Comparison of ENCODE assay signal across 7 cellular contexts in the genomic region with DNA sequence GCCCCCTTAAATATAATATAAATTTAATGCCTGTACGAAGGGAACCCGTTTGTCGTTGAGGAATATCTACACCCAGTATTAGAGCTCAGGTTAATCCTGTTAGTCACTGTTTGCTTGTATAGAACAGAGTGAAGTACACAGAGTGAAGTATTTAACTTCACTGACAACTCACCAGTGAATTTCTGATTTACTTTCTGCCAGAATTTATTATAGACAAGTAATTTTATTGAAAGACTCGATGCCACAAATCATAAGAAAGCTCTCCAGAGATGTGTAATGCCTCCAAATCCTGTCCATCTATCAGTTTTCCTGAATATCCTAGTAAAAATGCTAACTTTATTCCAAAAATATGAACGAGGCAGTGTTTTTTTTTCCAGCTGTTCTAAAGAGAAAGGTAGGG. TPM values are rescaled to one million over a fixed set of nuclear protein-coding genes. Genes with fewer than 3 reads are reported as not detected.
DNase-seq lines count a peak whose midpoint lies in the region; TF ChIP-seq lines count a peak whose summit lies in the region.

No MANE protein-coding gene starts in this region.

- TF ChIP-seq CTCF in KMS-11 (conservative IDR thresholded peaks at IDR 0.05; ENCODE audit: low read depth, low read length): no peak
- no peak for TF ChIP-seq CTCF in choroid plexus epithelial cell (conservative IDR thresholded peaks at IDR 0.05; ENCODE audit: low read depth, low read length)
- no peak for TF ChIP-seq CTCF in thyroid gland (IDR thresholded peaks at IDR 0.05)

- WGBS in thyroid gland, 2 donors: 54 to 59% methylated on average over 5 of the region's 5 CpGs

- H3K9me3 ChIP-seq in thyroid gland: no peaks in the 10 kb centered on the region

- DNase-seq in choroid plexus epithelial cell (ENCODE audit: low read depth) (no peak), medulla oblongata (ENCODE audit: extremely low spot score) (peak; percentile 16), thyroid gland (no peak), NCI-H2029 (lab: John Stamatoyannopoulos, UW) (no peak), A172 (ENCODE audit: low spot score) (no peak), dermis blood vessel endothelial cell (no peak)

- H2AFZ ChIP-seq in KMS-11 (ENCODE audit: low read depth): peak overlapping the region; percentile 74; the same call in 1 of the 2 replicates

- intact Hi-C loops in thyroid gland (cut with DNase I): loop anchor here (10.0 kb wide), 2 partner anchors 56 to 154 kb away; a partner anchor contains a TSS

- H3K27me3 ChIP-seq in KMS-11 (ENCODE audit: insufficient read depth, low read depth) (no peaks in the 10 kb centered on the region), thyroid gland (no peaks in the 10 kb centered on the region)

- TF ChIP-seq POLR2A in thyroid gland (IDR thresholded peaks at IDR 0.05): no peak

- peak overlapping the region; percentile 39; the same call in 1 of the 2 replicates for H3K9ac ChIP-seq in KMS-11

- H3K27ac ChIP-seq in KMS-11 (no peak overlapping the region), thyroid gland (peak overlapping the region in 2 of 3 donors; percentile 95)

- no peaks in the 10 kb centered on the region for H4K20me1 ChIP-seq in KMS-11 (ENCODE audit: insufficient read depth)

- peaks cover 30% of the 10 kb centered on the region; the same call in 1 of the 2 replicates for H3K79me2 ChIP-seq in KMS-11 (ENCODE audit: insufficient read depth, low read depth)

- peak overlapping the region; percentile 84 for H3K4me2 ChIP-seq in KMS-11

- peaks cover 37% of the 10 kb centered on the region for H3K4me1 ChIP-seq in KMS-11 (ENCODE audit: low read depth, poor library complexity, severe bottlenecking)
- H3K4me1 ChIP-seq in thyroid gland: peaks cover 0 to 7% of the 10 kb centered on the region in 2 donors

- H3K36me3 ChIP-seq in KMS-11 (ENCODE audit: insufficient read depth) (no peaks in the 10 kb centered on the region), thyroid gland (no peaks in the 10 kb centered on the region)

- no peak overlapping the region for H3K4me3 ChIP-seq in KMS-11 (IDR thresholded peaks at IDR 0.05; ENCODE audit: insufficient read depth, low read depth, low read length)
- H3K4me3 ChIP-seq in choroid plexus epithelial cell (ENCODE audit: low read depth, low read length): peak overlapping the region; percentile 91
- peak overlapping the region in 1 of 3 donors; percentile 85 for H3K4me3 ChIP-seq in thyroid gland (replicated peaks in 1 of 3)

RNA-seq across cellular contexts. Expression of a gene that starts 1.6 kb away (rescaled TPM):
- 10 to 100 TPM; 20.3 to 40.8 (median 32.5) TPM for total RNA-seq in thyroid gland
- total RNA-seq in A172 (2014; rRNA removed; shearing (Covaris generic)): 6.0 and 13.1 TPM in 2 replicates
- 25.8 and 34.5 TPM in 2 replicates for total RNA-seq in dermis blood vessel endothelial cell
